Comparison of ENCODE assay signal across 8 cellular contexts in the genomic region with DNA sequence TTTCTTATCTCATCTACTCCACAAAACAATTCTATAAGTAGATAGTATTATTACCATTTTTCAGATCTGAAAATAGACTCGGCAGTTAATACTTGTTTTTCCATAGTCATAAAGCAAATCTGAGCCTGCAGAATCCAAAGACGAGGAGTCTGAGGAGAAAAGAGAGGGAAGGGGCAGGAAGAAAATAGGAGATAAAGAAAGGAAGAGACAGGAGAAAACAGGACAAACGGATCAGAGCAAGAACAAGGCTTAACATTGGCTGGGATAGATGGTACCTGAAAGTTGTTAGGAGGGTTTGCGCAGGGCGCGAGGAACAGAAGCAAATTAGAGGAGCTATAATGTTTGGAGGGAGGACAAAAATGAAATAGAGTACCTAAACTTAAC. TPM values are rescaled to one million over a fixed set of nuclear protein-coding genes. Genes with fewer than 3 reads are reported as not detected.
A peak's percentile ranks its signal among the peaks of the same experiment; 100 is the strongest.
DNase-seq lines count a peak whose midpoint lies in the region; ATAC-seq and TF ChIP-seq lines count a peak whose summit lies in the region.

No MANE protein-coding gene starts in this region.

- peak overlapping the region; percentile 98 for H3K4me3 Mint-ChIP-seq in nephron progenitor cell

- peak overlapping the region; percentile 87 to 98 (median 95); a peak in 21 of 22 replicates for H3K27ac ChIP-seq in BLaER1 treated with 17β-estradiol and CSF1 and Interleukin-3, amounts not matched to agents 10 nM and 100 nM
- no peak overlapping the region for H3K27ac ChIP-seq in MM.1S (ENCODE audit: low read length)
- H3K27ac ChIP-seq in dorsolateral prefrontal cortex, result peak overlapping the region in 58 of 59 donors; percentile 4 to 99 (median 88)

- H3K27me3 Mint-ChIP-seq in nephron progenitor cell (ENCODE audit: low read depth, poor library complexity), result peaks cover 30% of the 10 kb centered on the region

- H2AFZ ChIP-seq in MM.1S (ENCODE audit: low read length), result peak overlapping the region; percentile 95

- intact Hi-C loops in dorsolateral prefrontal cortex (cut with DNase I), result no loop called here

- TF ChIP-seq CTCF in MM.1S (IDR thresholded peaks at IDR 0.05; ENCODE audit: low read length) (no peak), dorsolateral prefrontal cortex (IDR thresholded peaks at IDR 0.05 in 54 of 56, conservative IDR thresholded peaks at IDR 0.05 in 2 of 56; ENCODE audit: low read depth in 1 of 56, partially characterized antibody in 56 of 56) (no peak), nephron progenitor cell (IDR thresholded peaks at IDR 0.05) (no peak)

- ATAC-seq in GM19463 (IDR thresholded peaks at IDR 0.05; ENCODE audit: unreplicated experiment) (no peak), HG03159 (IDR thresholded peaks at IDR 0.05; ENCODE audit: unreplicated experiment) (no peak)

- no peaks in the 10 kb centered on the region for H3K9me2 ChIP-seq in MM.1S (replicated peaks; ENCODE audit: insufficient read depth, low read length)

- no peaks in the 10 kb centered on the region; a peak in 1 of 22 replicates for H3K9me3 ChIP-seq in BLaER1 treated with 17β-estradiol and CSF1 and Interleukin-3, amounts not matched to agents 10 nM and 100 nM (replicated peaks in 1 of 11)
- H3K9me3 ChIP-seq in MM.1S (replicated peaks; ENCODE audit: insufficient read depth, low read length), result no peaks in the 10 kb centered on the region

- no peaks in the 10 kb centered on the region for H3K27me3 ChIP-seq in BLaER1 treated with 17β-estradiol and CSF1 and Interleukin-3, amounts not matched to agents 10 nM and 100 nM
- H3K27me3 ChIP-seq in MM.1S (replicated peaks; ENCODE audit: insufficient read depth, low read length) (no peaks in the 10 kb centered on the region), dorsolateral prefrontal cortex (no peaks in the 10 kb centered on the region)

- peaks cover 29% of the 10 kb centered on the region for H3K79me2 ChIP-seq in MM.1S (ENCODE audit: low read length)

- H3K9ac ChIP-seq in BLaER1 treated with 17β-estradiol and CSF1 and Interleukin-3, amounts not matched to agents 10 nM and 100 nM, result peak overlapping the region; percentile 88 to 97 (median 94)
- H3K9ac ChIP-seq in MM.1S (ENCODE audit: low read length), result peak overlapping the region; percentile 89

- peaks cover 16% of the 10 kb centered on the region for H3K36me3 Mint-ChIP-seq in nephron progenitor cell (ENCODE audit: low read depth)

- peaks cover 9 to 25% (median 23%) of the 10 kb centered on the region in 11 experiments; a peak in 21 of 22 replicates for H3K36me3 ChIP-seq in BLaER1 treated with 17β-estradiol and CSF1 and Interleukin-3, amounts not matched to agents 10 nM and 100 nM
- H3K36me3 ChIP-seq in MM.1S (replicated peaks; ENCODE audit: insufficient read depth, low read length), result no peaks in the 10 kb centered on the region

- peak overlapping the region; percentile 100 for H3K27ac Mint-ChIP-seq in nephron progenitor cell

- H4K20me1 ChIP-seq in BLaER1 treated with 17β-estradiol and CSF1 and Interleukin-3, amounts not matched to agents 10 nM and 100 nM, result no peaks in the 10 kb centered on the region; a peak in 2 of 22 replicates
- H4K20me1 ChIP-seq in MM.1S (ENCODE audit: insufficient read depth, low read length), result no peaks in the 10 kb centered on the region

- peaks cover 37% of the 10 kb centered on the region for H3K4me1 Mint-ChIP-seq in nephron progenitor cell

- DNase-seq in MM.1S, result no peak
- DNase-seq in dorsolateral prefrontal cortex, result no peak
- DNase-seq in nephron progenitor cell, result no peak
- no peak for DNase-seq in GM19238 (ENCODE audit: insufficient read length, low spot score)
- no peak for DNase-seq in AML-193 (lab: John Stamatoyannopoulos, UW)

- peaks cover 27 to 41% (median 36%) of the 10 kb centered on the region in 10 experiments for H3K4me1 ChIP-seq in BLaER1 treated with 17β-estradiol and CSF1 and Interleukin-3, amounts not matched to agents 10 nM and 100 nM
- H3K4me1 ChIP-seq in MM.1S (ENCODE audit: low read length), result peaks cover 8% of the 10 kb centered on the region

- no peaks in the 10 kb centered on the region for H3F3A ChIP-seq in MM.1S (ENCODE audit: insufficient read depth, low read length)

- H3K4me2 ChIP-seq in BLaER1 treated with 17β-estradiol and CSF1 and Interleukin-3, amounts not matched to agents 10 nM and 100 nM, result peak overlapping the region; percentile 61 to 99 (median 86)
- peak overlapping the region; percentile 83 for H3K4me2 ChIP-seq in MM.1S (ENCODE audit: low read depth, low read length)

- H3K9me3 Mint-ChIP-seq in nephron progenitor cell, result peaks cover 4% of the 10 kb centered on the region

- H3K4me3 ChIP-seq in BLaER1 treated with 17β-estradiol and CSF1 and Interleukin-3, amounts not matched to agents 10 nM and 100 nM, result peak overlapping the region; percentile 76 to 91 (median 82)
- H3K4me3 ChIP-seq in MM.1S (ENCODE audit: low read length) (peak overlapping the region; percentile 76), dorsolateral prefrontal cortex (peak overlapping the region; percentile 65 to 98 (median 88))

RNA-seq across cellular contexts. Expression of a gene that starts 0.6 kb away (rescaled TPM):
- 10 to 100 TPM; 14.7 to 37.9 (median 25.3) TPM for total RNA-seq in dorsolateral prefrontal cortex

RNA-seq across cellular contexts. Expression of a gene that starts 10.5 kb away (rescaled TPM):
- total RNA-seq in dorsolateral prefrontal cortex, result 10 to 100 TPM; 52.9 to 88.0 (median 72.2) TPM

RNA-seq across cellular contexts. Expression of a gene that starts 36.0 kb away (rescaled TPM):
- 100 to 1,000 TPM in 69 of 120 experiments, 10 to 100 TPM in 51; 48.5 to 145 (median 105) TPM for total RNA-seq in dorsolateral prefrontal cortex
